10 cellular contexts compared by ENCODE assay signal in the genomic region with DNA sequence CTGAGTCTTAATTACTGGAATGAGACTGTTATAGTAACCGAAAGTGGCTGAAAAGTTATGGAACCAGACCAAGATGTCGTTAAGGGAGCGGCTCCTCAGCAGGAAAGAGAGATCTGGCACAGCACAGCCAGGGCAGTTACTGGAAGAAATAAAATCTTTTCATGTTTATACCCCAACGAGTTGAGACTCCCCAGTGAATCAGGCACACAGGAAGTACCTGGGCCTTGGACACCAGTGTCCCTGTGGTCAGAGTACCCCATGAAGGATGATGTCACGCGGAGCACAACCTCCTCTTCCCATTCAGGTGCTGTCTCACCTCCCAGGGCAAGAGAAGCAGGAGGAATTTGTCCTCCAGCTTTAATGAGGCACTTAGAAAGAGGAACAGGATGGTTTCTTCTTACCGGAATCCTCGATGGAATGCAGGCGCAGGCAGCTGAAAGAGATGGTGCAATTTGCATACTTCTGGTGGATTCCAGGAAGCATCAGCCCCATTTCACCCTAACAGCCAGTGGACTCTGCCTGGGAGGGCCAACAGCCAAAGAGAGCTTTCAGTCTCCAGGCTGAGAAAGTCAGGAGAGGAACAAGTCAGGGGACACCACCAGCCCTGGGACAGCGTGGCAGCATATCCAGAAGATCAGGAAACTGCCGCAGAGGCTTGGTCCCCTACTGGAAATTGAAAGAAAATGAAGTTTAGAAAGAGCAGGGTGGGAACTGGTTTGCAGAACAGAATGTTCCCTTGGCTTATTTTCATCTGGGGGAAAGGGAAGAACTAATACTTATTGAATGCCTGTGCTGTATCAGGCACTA. TPM values are rescaled to one million over a fixed set of nuclear protein-coding genes. Genes with fewer than 3 reads are reported as not detected.
DNase-seq lines count a peak whose midpoint lies in the region; ATAC-seq, FAIRE-seq and TF ChIP-seq lines count a peak whose summit lies in the region.
"Had no signal": no experiment of that assay in that cellular context is flagged by ENCODE, and none has a peak within 500 bp of the region (broad histone marks: within the 10 kb centered on the region; RNA-seq: fewer than 3 reads in every experiment).

No MANE protein-coding gene starts in this region.

- peak overlapping the region; percentile 16 to 32 for H3K4me3 ChIP-seq in cardiac fibroblast (replicated peaks in 1 of 2; ENCODE audit: low read depth in 2 of 2, low read length in 2 of 2)
- H3K4me3 ChIP-seq in keratinocyte (ENCODE audit: control insufficient read depth in 2 of 3, extremely low read depth in 1 of 3, insufficient read depth in 2 of 3, low read depth in 1 of 3, low read length in 3 of 3) = peak overlapping the region in 1 of 3 experiments; percentile 9
- H3K4me3 ChIP-seq in skeletal muscle cell (ENCODE audit: low read depth, low read length) = peak overlapping the region; percentile 12

- no peaks in the 10 kb centered on the region for H3K79me2 ChIP-seq in keratinocyte (ENCODE audit: control insufficient read depth, insufficient read depth, low read length)

- H2AFZ ChIP-seq in keratinocyte (ENCODE audit: control insufficient read depth, low read length) = peak overlapping the region; percentile 84

- H3K9ac ChIP-seq in keratinocyte (ENCODE audit: control insufficient read depth, extremely low read depth, insufficient read depth, low read length) = no peak overlapping the region

- H4K20me1 ChIP-seq in keratinocyte (ENCODE audit: control insufficient read depth, extremely low read depth, insufficient read depth, low read length) = no peaks in the 10 kb centered on the region

- DNase-seq in ELR (ENCODE audit: low read depth) (peak; percentile 26), cardiac fibroblast (ENCODE audit: low read depth in 2 of 2) (peak; percentile 89 to 96), keratinocyte (ENCODE audit: low read depth, low spot score) (no peak), skeletal muscle cell (ENCODE audit: low read depth) (peak; percentile 77), NCI-H2029 (lab: John Stamatoyannopoulos, UW) (no peak), NOMO-1 treated with DMSO at 0.1 percent for 48 hours (lab: John Stamatoyannopoulos, UW; ENCODE audit: unreplicated experiment) (no peak), GF-D8 (lab: John Stamatoyannopoulos, UW) (no peak)
- DNase-seq: DMS 273 treated with DMSO at 0.1 percent for 48 hours, T-helper 2 cell had no signal

- no peaks in the 10 kb centered on the region for H3K27me3 ChIP-seq in keratinocyte (ENCODE audit: control insufficient read depth, extremely low read depth, insufficient read depth, low read length)

- ATAC-seq in HG03354 (IDR thresholded peaks at IDR 0.05; ENCODE audit: poor library complexity, severe bottlenecking, unreplicated experiment) = no peak

- H3K9me3 ChIP-seq in keratinocyte (ENCODE audit: control insufficient read depth, low read depth, low read length) = no peaks in the 10 kb centered on the region

- H3K36me3 ChIP-seq in keratinocyte (ENCODE audit: control insufficient read depth in 2 of 2, extremely low read depth in 1 of 2, insufficient read depth in 2 of 2, low read length in 2 of 2) = no peaks in the 10 kb centered on the region

- H3K27ac ChIP-seq in keratinocyte (ENCODE audit: control insufficient read depth, insufficient read depth, low read length) = no peak overlapping the region

- peaks cover 18% of the 10 kb centered on the region for H3K4me1 ChIP-seq in keratinocyte (ENCODE audit: control insufficient read depth, extremely low read depth, insufficient read depth, low read length)

- dilution Hi-C loops in keratinocyte (cut with MboI; ENCODE audit: extremely low pct_ligation_motif_present, low sequenced_read_pairs) = no loop called here

- TF ChIP-seq CTCF in cardiac fibroblast (IDR thresholded peaks at IDR 0.05; ENCODE audit: low read depth, low read length) = no peak
- no peak for TF ChIP-seq CTCF in keratinocyte (optimal IDR thresholded peaks at IDR 0.05 in 1 of 3, IDR thresholded peaks at IDR 0.05 in 1 of 3, conservative IDR thresholded peaks at IDR 0.05 in 1 of 3; ENCODE audit: extremely low read depth in 1 of 3, insufficient read depth in 2 of 3, low read length in 3 of 3)

- peak overlapping the region; percentile 69 for H3K4me2 ChIP-seq in keratinocyte (ENCODE audit: control insufficient read depth, extremely low read depth, insufficient read depth, low read depth, low read length)

- H3K9me1 ChIP-seq in keratinocyte (ENCODE audit: control insufficient read depth, extremely low read depth, insufficient read depth, low read length) = no peaks in the 10 kb centered on the region

- FAIRE-seq in keratinocyte (lab: Jason Lieb, UNC) = peak; percentile 29

RNA-seq across cellular contexts. Expression of a gene that starts 35.9 kb away (rescaled TPM):
- polyA plus RNA-seq in keratinocyte = 16.3 to 20.2 TPM (median 19.1 TPM) in 3 replicates
- 42.5 TPM for polyA plus RNA-seq in keratinocyte (2011; ENCODE audit: low read depth)
- 10.5 and 15.9 TPM in 2 replicates for polyA plus RNA-seq in keratinocyte (2011; cell fraction: cytosol; rRNA removed)
- 21.5 and 24.5 TPM in 2 replicates for polyA plus RNA-seq in keratinocyte (2011; cell fraction: nucleus; rRNA removed)
- 17.6 and 18.6 TPM in 2 replicates for polyA plus RNA-seq in keratinocyte (2012; ENCODE audit: low replicate concordance)
- 11.0 to 38.9 TPM (median 27.5 TPM) in 3 replicates for polyA minus RNA-seq in keratinocyte
- polyA minus RNA-seq in keratinocyte (2011; cell fraction: cytosol; rRNA and poly(A)+ RNA removed) = 16.9 TPM
- 20.2 and 40.7 TPM in 2 replicates for polyA minus RNA-seq in keratinocyte (2011; cell fraction: nucleus; rRNA and poly(A)+ RNA removed)

Comparison
In these comparisons a context has a peak if more than half of its experiments do, and no peak if none do; other contexts are left out.
1. DNase-seq: peak in ELR (single experiment), cardiac fibroblast (2 of 2) and skeletal muscle cell (single experiment); none in keratinocyte (single experiment), NCI-H2029 (single experiment), NOMO-1 treated with DMSO at 0.1 percent for 48 hours (single experiment) and GF-D8 (single experiment).